In genomic region chr2:121075006-121075545, GRCh38 we compare ENCODE assay signal across 8 cellular contexts.
DNase-seq lines count a peak whose midpoint lies in the region; ATAC-seq and TF ChIP-seq lines count a peak whose summit lies in the region.

No MANE protein-coding gene starts in this region.

- POLR2A ChIA-PET in BJ (lab: Charles Lee) = interaction anchor here (0.5 to 1.2 kb wide), 5 partner anchors 9 to 462 kb away, joined by 3 to 4 read pairs (median 3); partner anchors contain the start of gene RNU4ATAC

- CTCF ChIA-PET in BJ (lab: Yijun Ruan, JAX) = interaction anchor here (0.9 to 16.0 kb wide), 8 partner anchors 12 to 732 kb away, joined by 3 to 446 read pairs (median 4); no protein-coding TSS in a partner anchor

- peaks cover 1% of the 10 kb centered on the region; the same call in 1 of the 2 replicates for H3K27me3 ChIP-seq in BJ (ENCODE audit: control insufficient read depth, insufficient read depth, low read length)

- peak; percentile 46 for ATAC-seq in GM19455 (IDR thresholded peaks at IDR 0.05; ENCODE audit: unreplicated experiment)
- ATAC-seq in GM21515 (IDR thresholded peaks at IDR 0.05; ENCODE audit: unreplicated experiment) = no peak
- no peak for ATAC-seq in HG02571 (IDR thresholded peaks at IDR 0.05; ENCODE audit: unreplicated experiment)

- no peak for TF ChIP-seq CTCF in BJ (IDR thresholded peaks at IDR 0.05; ENCODE audit: insufficient read depth, low read depth, low read length)

- DNase-seq in BJ (ENCODE audit: low read depth) (peak; percentile 69), NCI-H446 (lab: John Stamatoyannopoulos, UW) (peak; percentile 87 to 91), amniotic epithelial cell (ENCODE audit: low read depth) (peak; percentile 95), iris pigment epithelial cell (ENCODE audit: low read depth) (peak; percentile 95), stromal cell of bone marrow (ENCODE audit: low read depth) (peak; percentile 83)

- peak overlapping the region; percentile 11; the same call in 1 of the 2 replicates for H3K4me3 ChIP-seq in BJ (ENCODE audit: low read depth, low read length)

- H3K36me3 ChIP-seq in BJ (ENCODE audit: control insufficient read depth, insufficient read depth, low read length) = no peaks in the 10 kb centered on the region
